ENCODE assay signal across 1 cellular context in genomic region chr18:54387631-54388030, GRCh38.
TF ChIP-seq lines count a peak whose summit lies in the region.

No MANE protein-coding gene starts in this region.

TF ChIP-seq in HCT116, 20 proteins besides CTCF, POLR2A, EP300 and RAD21 (continued from another document):
- TF ChIP-seq REST (IDR thresholded peaks at IDR 0.05; ENCODE audit: low read depth) = no peak
- TF ChIP-seq EGR1 (IDR thresholded peaks at IDR 0.05; ENCODE audit: low read depth) = no peak
- TF ChIP-seq ZFX (IDR thresholded peaks at IDR 0.05) = no peak
